9 cellular contexts compared by ENCODE assay signal in genomic region chr12:89863332-89863938, GRCh38.
DNase-seq lines count a peak whose midpoint lies in the region; ATAC-seq, FAIRE-seq and TF ChIP-seq lines count a peak whose summit lies in the region.
"Had no signal": no experiment of that assay in that cellular context is flagged by ENCODE, and none has a peak within 500 bp of the region (broad histone marks: within the 10 kb centered on the region; RNA-seq: fewer than 3 reads in every experiment).

No MANE protein-coding gene starts in this region.

- TF ChIP-seq CTCF in VCaP (conservative IDR thresholded peaks at IDR 0.05), result no peak

- peak; percentile 66 for ATAC-seq in HG03064 (IDR thresholded peaks at IDR 0.05; ENCODE audit: low read depth, unreplicated experiment)

- FAIRE-seq in GM19239 (lab: Jason Lieb, UNC), result no peak
- FAIRE-seq: TTC549 had no signal

- in situ Hi-C loops in G401 (cut with HindIII; ENCODE audit: low sequenced_read_pairs), result no loop called here

- DNase-seq in GM19239 (ENCODE audit: insufficient read length, low spot score) (peak; percentile 6), NCI-H2029 treated with DMSO at 0.1 percent for 48 hours (lab: John Stamatoyannopoulos, UW) (no peak), G401 (ENCODE audit: low spot score) (no peak), Kasumi-1 (lab: John Stamatoyannopoulos, UW) (no peak)
- peak; percentile 33 to 63 (median 58) for DNase-seq in effector memory CD4-positive, alpha-beta T cell
- DNase-seq in stimulated activated CD4-positive, alpha-beta T cell treated with anti-CD3 and anti-CD28 coated beads, Interleukin-15, amount 100 ng/mL, for 48 hours (ENCODE audit: low read depth in 2 of 2), result peak; percentile 40 to 41

- H3K9me3 ChIP-seq in effector memory CD4-positive, alpha-beta T cell (ENCODE audit: control insufficient read depth, low read length), result no peaks in the 10 kb centered on the region

- peak overlapping the region; percentile 30 for H3K4me3 ChIP-seq in effector memory CD4-positive, alpha-beta T cell (ENCODE audit: insufficient read depth, low read depth, low read length, poor library complexity, severe bottlenecking)

- H3K4me1 ChIP-seq in effector memory CD4-positive, alpha-beta T cell (ENCODE audit: control insufficient read depth, insufficient read depth, low read length, poor library complexity, severe bottlenecking), result peaks cover 37% of the 10 kb centered on the region

- no peaks in the 10 kb centered on the region for H3K27me3 ChIP-seq in effector memory CD4-positive, alpha-beta T cell (replicated peaks; ENCODE audit: control insufficient read depth, insufficient read depth, low read length, poor library complexity, severe bottlenecking)

- H3K27ac ChIP-seq in VCaP, result peak overlapping the region; percentile 74
- peak overlapping the region; percentile 90 for H3K27ac ChIP-seq in effector memory CD4-positive, alpha-beta T cell (ENCODE audit: insufficient read depth, low read length, poor library complexity, severe bottlenecking)

- no peaks in the 10 kb centered on the region for H3K36me3 ChIP-seq in effector memory CD4-positive, alpha-beta T cell (ENCODE audit: control insufficient read depth, insufficient read depth, low read length)

Comparison
In these comparisons a context has a peak if more than half of its experiments do, and no peak if none do; other contexts are left out.
1. DNase-seq: peak in GM19239 (single experiment), effector memory CD4-positive, alpha-beta T cell (3 of 3) and stimulated activated CD4-positive, alpha-beta T cell treated with anti-CD3 and anti-CD28 coated beads, Interleukin-15, amount 100 ng/mL, for 48 hours (2 of 2); none in NCI-H2029 treated with DMSO at 0.1 percent for 48 hours (single experiment), G401 (single experiment) and Kasumi-1 (0 of 2).